8 cellular contexts compared by ENCODE assay signal in the genomic region with DNA sequence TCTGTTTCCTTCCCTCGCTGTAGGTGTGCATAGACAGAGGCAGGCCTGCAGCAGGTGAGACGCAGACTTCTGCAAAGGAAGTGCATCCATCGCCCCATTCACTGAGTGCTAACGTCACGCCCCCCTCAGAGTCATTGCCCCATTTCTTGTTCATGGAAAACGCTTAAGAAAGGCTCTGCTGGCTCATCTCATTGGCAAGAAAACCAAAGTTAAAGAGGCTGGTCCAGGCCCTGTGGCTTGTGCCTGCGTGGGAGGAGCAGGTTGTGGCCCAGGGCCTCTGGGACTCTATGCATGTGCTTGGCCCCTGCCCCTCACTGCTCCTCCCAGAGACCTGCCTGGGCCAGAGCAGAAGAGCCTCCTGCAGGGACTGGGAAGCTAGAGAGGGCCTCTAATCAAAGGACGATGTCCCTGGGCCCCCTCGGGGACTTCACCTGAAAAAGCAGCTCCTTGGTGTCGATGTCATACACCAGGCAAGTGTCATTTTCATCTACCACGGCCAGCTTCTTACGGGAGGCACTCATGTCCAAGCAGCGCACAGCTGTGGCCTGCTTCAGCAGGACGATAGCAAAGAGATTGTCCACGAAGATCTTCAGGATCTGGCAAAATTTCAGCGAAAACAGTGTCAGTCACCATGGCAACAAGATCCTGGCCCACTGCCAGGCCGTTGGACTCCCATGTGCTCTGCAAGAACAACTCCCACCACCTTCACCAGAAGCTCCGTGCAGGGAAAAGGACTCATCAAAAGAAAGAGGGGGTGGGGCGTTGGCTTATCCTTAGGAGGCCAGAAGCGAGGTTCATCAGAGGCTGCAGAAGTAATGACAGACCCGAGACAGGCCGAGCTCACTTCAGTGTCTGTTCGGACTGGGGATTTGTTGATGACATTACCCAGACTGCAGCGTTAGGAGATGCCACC. TPM values are rescaled to one million over a fixed set of nuclear protein-coding genes. Genes with fewer than 3 reads are reported as not detected.
DNase-seq lines count a peak whose midpoint lies in the region; TF ChIP-seq lines count a peak whose summit lies in the region.
"Not testable (repeated sequence)": the region's sequence is repeated elsewhere in the genome, so short reads cannot be mapped to it uniquely, and the experiment has no call there.

No MANE protein-coding gene starts in this region.

- H4K20me1 ChIP-seq in smooth muscle cell (ENCODE audit: low read depth), result not testable (repeated sequence)

- H3K9me3 ChIP-seq in HEK293 (ENCODE audit: control insufficient read depth, insufficient read depth, low read depth, low read length); WERI-Rb-1 (ENCODE audit: severe bottlenecking); mesenchymal stem cell (ENCODE audit: control insufficient read depth, low read length); smooth muscle cell (replicated peaks; ENCODE audit: low read depth): not testable (repeated sequence)

- intact Hi-C loops in head of caudate nucleus (cut with DNase I), result not testable (repeated sequence)

- not testable (repeated sequence) for H3K79me1 ChIP-seq in mesenchymal stem cell (replicated peaks; ENCODE audit: low read length, poor library complexity, severe bottlenecking)

- CTCF ChIA-PET in HEK293 (lab: Yijun Ruan, JAX), result not testable (repeated sequence)

- not testable (repeated sequence) for H3K9me3 Mint-ChIP-seq in chondrocyte (ENCODE audit: low read depth)

- not testable (repeated sequence) for H3F3A ChIP-seq in smooth muscle cell (ENCODE audit: low read depth)

- not testable (repeated sequence) for TF ChIP-seq CTCF in AG10803 (conservative IDR thresholded peaks at IDR 0.05; ENCODE audit: low read length); HEK293 (tag by site-specific recombination; IDR thresholded peaks at IDR 0.05); WERI-Rb-1 (IDR thresholded peaks at IDR 0.05; ENCODE audit: low read depth, low read length); chondrocyte (IDR thresholded peaks at IDR 0.05); smooth muscle cell (IDR thresholded peaks at IDR 0.05; ENCODE audit: borderline replicate concordance, insufficient read depth, poor library complexity, severe bottlenecking)

- not testable (repeated sequence) for H3K18ac ChIP-seq in mesenchymal stem cell (ENCODE audit: low read depth in 1 of 2, low read length in 2 of 2)

- not testable (repeated sequence) for H4K8ac ChIP-seq in mesenchymal stem cell (ENCODE audit: low read length)

- H2AK5ac ChIP-seq in mesenchymal stem cell (ENCODE audit: low read length, severe bottlenecking), result not testable (repeated sequence)

- not testable (repeated sequence) for H3K27me3 ChIP-seq in WERI-Rb-1 (ENCODE audit: insufficient read depth, low read depth, severe bottlenecking); mesenchymal stem cell (ENCODE audit: control insufficient read depth in 1 of 2, insufficient read depth in 1 of 2, low read length in 2 of 2); smooth muscle cell (ENCODE audit: low read depth)

- H3K27me3 Mint-ChIP-seq in chondrocyte (ENCODE audit: low read depth), result not testable (repeated sequence)

- peak overlapping the region; percentile 54 for H3K27ac Mint-ChIP-seq in chondrocyte (ENCODE audit: unreplicated experiment)

- H3K23ac ChIP-seq in mesenchymal stem cell (ENCODE audit: low read length in 2 of 2), result not testable (repeated sequence)

- peaks cover 0 to 23% of the 10 kb centered on the region in 2 experiments; a peak in 1 of 3 replicates for H3K36me3 ChIP-seq in HEK293 (ENCODE audit: control insufficient read depth in 2 of 2, insufficient read depth in 1 of 2, low read length in 2 of 2)
- not testable (repeated sequence) for H3K36me3 ChIP-seq in WERI-Rb-1; mesenchymal stem cell (ENCODE audit: control insufficient read depth in 1 of 2, insufficient read depth in 2 of 2, low read depth in 1 of 2, low read length in 2 of 2); smooth muscle cell (ENCODE audit: low read depth)

- WGBS in mesenchymal stem cell, result 80% methylated on average over 16 of the region's 24 CpGs
- WGBS in smooth muscle cell (ENCODE audit: low lambda C conversion rate), result 45% methylated on average over 22 of the region's 24 CpGs

- H3K4me1 ChIP-seq in HEK293 (ENCODE audit: control insufficient read depth, insufficient read depth, low read length); mesenchymal stem cell (ENCODE audit: control insufficient read depth, insufficient read depth, low read depth, low read length); smooth muscle cell (ENCODE audit: low read depth): not testable (repeated sequence)

- H3K4me1 Mint-ChIP-seq in chondrocyte (ENCODE audit: low read depth), result not testable (repeated sequence)

- H2BK15ac ChIP-seq in mesenchymal stem cell (ENCODE audit: low read depth, poor library complexity, severe bottlenecking), result not testable (repeated sequence)

- POLR2A ChIA-PET in HEK293 (lab: Yijun Ruan, JAX), result interaction anchor here (1.5 kb wide), 1 partner anchor 14 kb away, joined by 3 read pairs; the partner anchor contains the start of gene ACAD9

- not testable (repeated sequence) for H2BK12ac ChIP-seq in mesenchymal stem cell (ENCODE audit: low read length in 2 of 2)

- H4K91ac ChIP-seq in mesenchymal stem cell (ENCODE audit: low read length), result not testable (repeated sequence)

- DNase-seq in AG10803 (ENCODE audit: low read depth) (peak; percentile 13), NCI-H2227 treated with DMSO at 0.1 percent for 48 hours (lab: John Stamatoyannopoulos, UW) (peak; percentile 70), WERI-Rb-1 (peak; percentile 72), head of caudate nucleus (peak in 41 of 42 donors; percentile 14 to 77 (median 53)), mesenchymal stem cell (peak; percentile 36), smooth muscle cell (lab: John Stamatoyannopoulos, UW; ENCODE audit: unreplicated experiment) (peak; percentile 26)
- DNase-seq in chondrocyte (ENCODE audit: low spot score), result not testable (repeated sequence)

- H3K27ac ChIP-seq in HEK293 (ENCODE audit: extremely low read depth, low read depth, low read length); WERI-Rb-1; mesenchymal stem cell (ENCODE audit: low read length, poor library complexity, severe bottlenecking): not testable (repeated sequence)
- peak overlapping the region; percentile 86 for H3K27ac ChIP-seq in smooth muscle cell (ENCODE audit: low read depth)

- H2BK5ac ChIP-seq in mesenchymal stem cell (ENCODE audit: low read depth, low read length, poor library complexity, severe bottlenecking), result not testable (repeated sequence)

- H3K14ac ChIP-seq in mesenchymal stem cell (ENCODE audit: low read length in 2 of 2), result not testable (repeated sequence)

- H3K79me2 ChIP-seq in smooth muscle cell (ENCODE audit: low read depth), result not testable (repeated sequence)

- not testable (repeated sequence) for H3K4ac ChIP-seq in mesenchymal stem cell (ENCODE audit: low read depth in 1 of 2, low read length in 2 of 2)

- H2BK120ac ChIP-seq in mesenchymal stem cell (ENCODE audit: low read depth, low read length), result not testable (repeated sequence)

- not testable (repeated sequence) for H2AFZ ChIP-seq in mesenchymal stem cell (ENCODE audit: low read depth, low read length); smooth muscle cell (ENCODE audit: low read depth)

- H3K9ac ChIP-seq in mesenchymal stem cell (ENCODE audit: low read length), result peak overlapping the region; percentile 36
- not testable (repeated sequence) for H3K9ac ChIP-seq in smooth muscle cell (ENCODE audit: low read depth)

- H3K36me3 Mint-ChIP-seq in chondrocyte (ENCODE audit: low read depth), result not testable (repeated sequence)

- H3K4me2 ChIP-seq in mesenchymal stem cell (ENCODE audit: low read length, poor library complexity, severe bottlenecking), result not testable (repeated sequence)
- peak overlapping the region; percentile 60 for H3K4me2 ChIP-seq in smooth muscle cell

- not testable (repeated sequence) for H3K4me3 ChIP-seq in AG10803 (ENCODE audit: low read length); HEK293 (ENCODE audit: low read depth, low read length); WERI-Rb-1 (ENCODE audit: low read depth, low read length); mesenchymal stem cell (ENCODE audit: insufficient read depth in 1 of 2, low read depth in 1 of 2, low read length in 2 of 2); smooth muscle cell

- not testable (repeated sequence) for H3K4me3 Mint-ChIP-seq in chondrocyte (ENCODE audit: unreplicated experiment)

TF ChIP-seq in HEK293, 187 proteins besides CTCF, POLR2A, EP300 and RAD21:
- TF ChIP-seq ZBTB17 (tag by site-specific recombination; IDR thresholded peaks at IDR 0.05), result 0 out of 2 replicates have a peak, but pooled peaks have one; percentile 24

RNA-seq across cellular contexts. Expression of gene ACAD9, which starts 14.3 kb away (rescaled TPM):
- total RNA-seq in chondrocyte, result 33.3 to 45.7 TPM (median 33.9 TPM) in 3 replicates
- polyA plus RNA-seq in mesenchymal stem cell (2013, experiment 1 of 2), result 25.3 TPM
- polyA plus RNA-seq in mesenchymal stem cell (2013, experiment 2 of 2), result 26.9 TPM
- total RNA-seq in smooth muscle cell, result 20.7 and 24.4 TPM in 2 replicates
- polyA plus RNA-seq in smooth muscle cell, result 24.5 and 27.7 TPM in 2 replicates
